ENCODE assay signal across 13 cellular contexts in the genomic region with DNA sequence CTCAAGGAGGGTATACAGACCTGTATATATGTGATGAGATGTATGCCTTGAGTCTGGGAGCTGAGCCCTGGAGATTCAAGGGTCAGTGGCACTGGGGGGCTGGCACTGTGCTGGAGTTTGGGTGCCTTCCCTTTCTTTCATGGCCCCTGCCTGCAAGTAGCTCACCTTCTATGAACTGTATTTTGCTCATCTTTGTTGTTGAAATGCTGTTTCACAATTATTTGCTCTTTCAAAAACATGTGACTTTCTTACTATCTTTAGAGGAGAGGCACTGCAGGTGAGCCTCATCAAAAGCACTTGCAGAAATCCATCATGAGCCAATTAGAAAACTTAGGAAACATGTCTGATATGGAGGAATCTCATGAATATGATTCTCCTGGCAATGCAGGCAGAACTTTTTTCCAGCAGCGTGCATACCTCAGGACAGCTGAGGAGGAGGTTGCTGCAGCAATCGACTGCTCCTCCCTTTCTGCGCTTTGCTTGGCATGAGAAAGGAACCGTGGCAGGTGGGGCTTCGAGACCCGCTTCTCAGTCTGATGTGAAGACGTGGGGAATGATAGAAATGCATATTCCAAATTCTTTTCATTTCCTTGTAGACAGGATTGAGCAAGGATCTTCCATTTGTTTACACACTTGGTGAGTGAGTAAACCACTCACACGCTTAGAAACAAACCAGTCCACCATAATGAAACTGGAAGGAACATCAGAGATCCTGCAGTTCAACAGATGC.
DNase-seq lines count a peak whose midpoint lies in the region; FAIRE-seq and TF ChIP-seq lines count a peak whose summit lies in the region.
"Had no signal": no experiment of that assay in that cellular context is flagged by ENCODE, and none has a peak within 500 bp of the region (broad histone marks: within the 10 kb centered on the region; RNA-seq: fewer than 3 reads in every experiment).

No MANE protein-coding gene starts in this region.

- DNase-seq in HCEC 1CT (peak; percentile 81), astrocyte of the hippocampus (ENCODE audit: low read depth, low spot score) (peak; percentile 23), iris pigment epithelial cell (ENCODE audit: low read depth) (peak; percentile 88), thyroid gland (peak; percentile 32 to 45), RCC 7860 (ENCODE audit: low spot score) (no peak), H54 (ENCODE audit: insufficient read length, low spot score) (no peak), GF-D8 (lab: John Stamatoyannopoulos, UW) (no peak)
- DNase-seq: activated CD8-positive, alpha-beta memory T cell treated with anti-CD3 and anti-CD28 coated beads, Interleukin-2, amount 10 ng/mL, durations not matched to agents 7 days and 5 days; activated naive CD4-positive, alpha-beta T cell treated with anti-CD3 and anti-CD28 coated beads for 36 hours; central memory CD4-positive, alpha-beta T cell; MV-4-11; retina had no signal

- TF ChIP-seq POLR2A in thyroid gland (IDR thresholded peaks at IDR 0.05) = no peak
- no peak for TF ChIP-seq POLR2A in H54 (IDR thresholded peaks at IDR 0.05; ENCODE audit: low read depth, low read length)

- TF ChIP-seq CTCF in thyroid gland (IDR thresholded peaks at IDR 0.05) = no peak

- H3K4me1 ChIP-seq in thyroid gland = peaks cover 50 to 58% of the 10 kb centered on the region in 2 donors

- no peak overlapping the region for H3K4me3 ChIP-seq in thyroid gland (replicated peaks in 1 of 3)

- H3K9me3 ChIP-seq in thyroid gland = no peaks in the 10 kb centered on the region

- FAIRE-seq in RCC 7860 (lab: Jason Lieb, UNC) (no peak), H54 (lab: Jason Lieb, UNC) (no peak)
- FAIRE-seq: endothelial cell of umbilical vein had no signal

- H3K36me3 ChIP-seq in thyroid gland = no peaks in the 10 kb centered on the region

- intact Hi-C loops in thyroid gland (cut with DNase I) = no loop called here

- 10 to 26% methylated on average over 8 of the region's 8 CpGs for WGBS in thyroid gland, 2 donors

- peak overlapping the region; percentile 85 to 96 (median 90) for H3K27ac ChIP-seq in thyroid gland

- H3K27me3 ChIP-seq in thyroid gland = no peaks in the 10 kb centered on the region

Comparison
In these comparisons a context has a peak if more than half of its experiments do, and no peak if none do; other contexts are left out.
1. DNase-seq: peak in HCEC 1CT (single experiment), astrocyte of the hippocampus (single experiment), iris pigment epithelial cell (single experiment) and thyroid gland (2 of 2); none in RCC 7860 (single experiment), H54 (single experiment) and GF-D8 (single experiment).